ENCODE assay signal across 1 cellular context in the genomic region with DNA sequence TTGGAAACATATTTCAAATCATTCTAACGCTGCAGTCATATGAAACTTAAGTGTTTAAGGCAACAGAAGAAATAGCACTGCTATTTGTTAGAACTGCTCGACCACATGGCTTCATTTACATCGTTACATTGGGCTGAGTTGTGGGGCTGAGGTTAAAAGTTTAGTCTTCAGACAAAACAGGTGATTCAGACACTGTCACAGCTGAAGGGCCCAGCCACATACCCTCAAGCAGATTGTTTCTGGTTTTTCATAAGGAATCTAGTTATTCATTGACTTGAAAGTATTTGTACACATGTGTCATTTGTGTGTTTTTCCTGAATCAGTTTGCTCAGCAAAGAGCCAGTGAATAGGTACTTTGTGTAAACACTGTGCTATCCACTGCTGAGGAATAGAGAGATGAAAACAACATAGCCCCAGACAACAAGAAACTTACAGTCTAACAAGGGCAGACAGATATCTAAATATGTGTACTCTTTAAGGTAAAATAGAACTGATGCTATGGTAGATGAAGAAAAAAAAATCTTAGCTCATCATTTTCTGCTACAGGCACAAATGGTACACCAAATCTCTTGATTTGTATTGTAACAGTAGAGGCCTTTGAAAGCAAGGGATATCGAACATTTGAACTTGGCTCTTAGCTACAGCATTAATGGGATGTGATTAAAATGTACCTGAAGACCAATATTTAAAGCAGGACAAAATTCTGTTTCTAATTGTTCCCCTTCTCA.
TF ChIP-seq lines count a peak whose summit lies in the region.

No MANE protein-coding gene starts in this region.

TF ChIP-seq in HepG2, 621 proteins besides CTCF, POLR2A, EP300 and RAD21 (continued from another document and continues in another):
- TF ChIP-seq MYC (CRISPR knock-in tag; IDR thresholded peaks at IDR 0.05; ENCODE audit: borderline replicate concordance) = no peak
- TF ChIP-seq, protein P1, sequence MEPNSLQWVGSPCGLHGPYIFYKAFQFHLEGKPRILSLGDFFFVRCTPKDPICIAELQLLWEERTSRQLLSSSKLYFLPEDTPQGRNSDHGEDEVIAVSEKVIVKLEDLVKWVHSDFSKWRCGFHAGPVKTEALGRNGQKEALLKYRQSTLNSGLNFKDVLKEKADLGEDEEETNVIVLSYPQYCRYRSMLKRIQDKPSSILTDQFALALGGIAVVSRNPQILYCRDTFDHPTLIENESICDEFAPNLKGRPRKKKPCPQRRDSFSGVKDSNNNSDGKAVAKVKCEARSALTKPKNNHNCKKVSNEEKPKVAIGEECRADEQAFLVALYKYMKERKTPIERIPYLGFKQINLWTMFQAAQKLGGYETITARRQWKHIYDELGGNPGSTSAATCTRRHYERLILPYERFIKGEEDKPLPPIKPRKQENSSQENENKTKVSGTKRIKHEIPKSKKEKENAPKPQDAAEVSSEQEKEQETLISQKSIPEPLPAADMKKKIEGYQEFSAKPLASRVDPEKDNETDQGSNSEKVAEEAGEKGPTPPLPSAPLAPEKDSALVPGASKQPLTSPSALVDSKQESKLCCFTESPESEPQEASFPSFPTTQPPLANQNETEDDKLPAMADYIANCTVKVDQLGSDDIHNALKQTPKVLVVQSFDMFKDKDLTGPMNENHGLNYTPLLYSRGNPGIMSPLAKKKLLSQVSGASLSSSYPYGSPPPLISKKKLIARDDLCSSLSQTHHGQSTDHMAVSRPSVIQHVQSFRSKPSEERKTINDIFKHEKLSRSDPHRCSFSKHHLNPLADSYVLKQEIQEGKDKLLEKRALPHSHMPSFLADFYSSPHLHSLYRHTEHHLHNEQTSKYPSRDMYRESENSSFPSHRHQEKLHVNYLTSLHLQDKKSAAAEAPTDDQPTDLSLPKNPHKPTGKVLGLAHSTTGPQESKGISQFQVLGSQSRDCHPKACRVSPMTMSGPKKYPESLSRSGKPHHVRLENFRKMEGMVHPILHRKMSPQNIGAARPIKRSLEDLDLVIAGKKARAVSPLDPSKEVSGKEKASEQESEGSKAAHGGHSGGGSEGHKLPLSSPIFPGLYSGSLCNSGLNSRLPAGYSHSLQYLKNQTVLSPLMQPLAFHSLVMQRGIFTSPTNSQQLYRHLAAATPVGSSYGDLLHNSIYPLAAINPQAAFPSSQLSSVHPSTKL (CRISPR knock-in tag; IDR thresholded peaks at IDR 0.05) = peak; percentile 97
- TF ChIP-seq CREB1 (IDR thresholded peaks at IDR 0.05) = peak; percentile 63; the same call in 1 of the 2 replicates
- peak; percentile 81 for TF ChIP-seq CREB1 (CRISPR knock-in tag; IDR thresholded peaks at IDR 0.05)
- no peak for TF ChIP-seq KDM5A (IDR thresholded peaks at IDR 0.05; ENCODE audit: borderline replicate concordance, low read length)
- peak in 1 of 2 experiments; percentile 50; a peak in 2 of 4 replicates for TF ChIP-seq NR2F1 (CRISPR knock-in tag; IDR thresholded peaks at IDR 0.05)
- peak; percentile 98 for TF ChIP-seq FOSL2 (CRISPR knock-in tag; IDR thresholded peaks at IDR 0.05)
- peak; percentile 85 for TF ChIP-seq ELF3 (CRISPR knock-in tag; IDR thresholded peaks at IDR 0.05)
- TF ChIP-seq, protein P2, sequence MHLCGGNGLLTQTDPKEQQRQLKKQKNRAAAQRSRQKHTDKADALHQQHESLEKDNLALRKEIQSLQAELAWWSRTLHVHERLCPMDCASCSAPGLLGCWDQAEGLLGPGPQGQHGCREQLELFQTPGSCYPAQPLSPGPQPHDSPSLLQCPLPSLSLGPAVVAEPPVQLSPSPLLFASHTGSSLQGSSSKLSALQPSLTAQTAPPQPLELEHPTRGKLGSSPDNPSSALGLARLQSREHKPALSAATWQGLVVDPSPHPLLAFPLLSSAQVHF (CRISPR knock-in tag; IDR thresholded peaks at IDR 0.05) = no peak
- TF ChIP-seq, protein P3, sequence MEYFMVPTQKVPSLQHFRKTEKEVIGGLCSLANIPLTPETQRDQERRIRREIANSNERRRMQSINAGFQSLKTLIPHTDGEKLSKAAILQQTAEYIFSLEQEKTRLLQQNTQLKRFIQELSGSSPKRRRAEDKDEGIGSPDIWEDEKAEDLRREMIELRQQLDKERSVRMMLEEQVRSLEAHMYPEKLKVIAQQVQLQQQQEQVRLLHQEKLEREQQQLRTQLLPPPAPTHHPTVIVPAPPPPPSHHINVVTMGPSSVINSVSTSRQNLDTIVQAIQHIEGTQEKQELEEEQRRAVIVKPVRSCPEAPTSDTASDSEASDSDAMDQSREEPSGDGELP (IDR thresholded peaks at IDR 0.05; ENCODE audit: borderline replicate concordance, low read depth) = peak; percentile 97
- TF ChIP-seq, protein P4, sequence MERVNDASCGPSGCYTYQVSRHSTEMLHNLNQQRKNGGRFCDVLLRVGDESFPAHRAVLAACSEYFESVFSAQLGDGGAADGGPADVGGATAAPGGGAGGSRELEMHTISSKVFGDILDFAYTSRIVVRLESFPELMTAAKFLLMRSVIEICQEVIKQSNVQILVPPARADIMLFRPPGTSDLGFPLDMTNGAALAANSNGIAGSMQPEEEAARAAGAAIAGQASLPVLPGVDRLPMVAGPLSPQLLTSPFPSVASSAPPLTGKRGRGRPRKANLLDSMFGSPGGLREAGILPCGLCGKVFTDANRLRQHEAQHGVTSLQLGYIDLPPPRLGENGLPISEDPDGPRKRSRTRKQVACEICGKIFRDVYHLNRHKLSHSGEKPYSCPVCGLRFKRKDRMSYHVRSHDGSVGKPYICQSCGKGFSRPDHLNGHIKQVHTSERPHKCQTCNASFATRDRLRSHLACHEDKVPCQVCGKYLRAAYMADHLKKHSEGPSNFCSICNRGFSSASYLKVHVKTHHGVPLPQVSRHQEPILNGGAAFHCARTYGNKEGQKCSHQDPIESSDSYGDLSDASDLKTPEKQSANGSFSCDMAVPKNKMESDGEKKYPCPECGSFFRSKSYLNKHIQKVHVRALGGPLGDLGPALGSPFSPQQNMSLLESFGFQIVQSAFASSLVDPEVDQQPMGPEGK (CRISPR knock-in tag; IDR thresholded peaks at IDR 0.05) = peak; percentile 49; the same call in 1 of the 2 replicates
- TF ChIP-seq TEAD2 (CRISPR knock-in tag; IDR thresholded peaks at IDR 0.05) = no peak
- TF ChIP-seq SOX6 (IDR thresholded peaks at IDR 0.05) = no peak
- TF ChIP-seq SOX6 (CRISPR knock-in tag; IDR thresholded peaks at IDR 0.05) = peak; percentile 97
- TF ChIP-seq ZKSCAN8 (CRISPR knock-in tag; IDR thresholded peaks at IDR 0.05; ENCODE audit: borderline replicate concordance) = peak; percentile 89; the same call in 1 of the 2 replicates
- TF ChIP-seq TBX2 (CRISPR knock-in tag; IDR thresholded peaks at IDR 0.05; ENCODE audit: borderline replicate concordance) = peak; percentile 87
- TF ChIP-seq TEAD3 (CRISPR knock-in tag; optimal IDR thresholded peaks at IDR 0.05; ENCODE audit: borderline replicate concordance) = peak; percentile 94
- 0 out of 2 replicates have a peak, but pooled peaks have one; percentile 49 for TF ChIP-seq CBFB (CRISPR knock-in tag; IDR thresholded peaks at IDR 0.05)
- TF ChIP-seq, protein P5, sequence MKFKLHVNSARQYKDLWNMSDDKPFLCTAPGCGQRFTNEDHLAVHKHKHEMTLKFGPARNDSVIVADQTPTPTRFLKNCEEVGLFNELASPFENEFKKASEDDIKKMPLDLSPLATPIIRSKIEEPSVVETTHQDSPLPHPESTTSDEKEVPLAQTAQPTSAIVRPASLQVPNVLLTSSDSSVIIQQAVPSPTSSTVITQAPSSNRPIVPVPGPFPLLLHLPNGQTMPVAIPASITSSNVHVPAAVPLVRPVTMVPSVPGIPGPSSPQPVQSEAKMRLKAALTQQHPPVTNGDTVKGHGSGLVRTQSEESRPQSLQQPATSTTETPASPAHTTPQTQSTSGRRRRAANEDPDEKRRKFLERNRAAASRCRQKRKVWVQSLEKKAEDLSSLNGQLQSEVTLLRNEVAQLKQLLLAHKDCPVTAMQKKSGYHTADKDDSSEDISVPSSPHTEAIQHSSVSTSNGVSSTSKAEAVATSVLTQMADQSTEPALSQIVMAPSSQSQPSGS (CRISPR knock-in tag; IDR thresholded peaks at IDR 0.05) = peak; percentile 95
- no peak for TF ChIP-seq GABPA (IDR thresholded peaks at IDR 0.05; ENCODE audit: low read depth, low read length)
- TF ChIP-seq GABPA (CRISPR knock-in tag; IDR thresholded peaks at IDR 0.05; ENCODE audit: low read depth) = peak; percentile 27; the same call in 1 of the 2 replicates
- TF ChIP-seq SMAD9 (CRISPR knock-in tag; IDR thresholded peaks at IDR 0.05) = no peak
- no peak for TF ChIP-seq ZNF546 (CRISPR knock-in tag; conservative IDR thresholded peaks at IDR 0.05)
- TF ChIP-seq, protein P6, sequence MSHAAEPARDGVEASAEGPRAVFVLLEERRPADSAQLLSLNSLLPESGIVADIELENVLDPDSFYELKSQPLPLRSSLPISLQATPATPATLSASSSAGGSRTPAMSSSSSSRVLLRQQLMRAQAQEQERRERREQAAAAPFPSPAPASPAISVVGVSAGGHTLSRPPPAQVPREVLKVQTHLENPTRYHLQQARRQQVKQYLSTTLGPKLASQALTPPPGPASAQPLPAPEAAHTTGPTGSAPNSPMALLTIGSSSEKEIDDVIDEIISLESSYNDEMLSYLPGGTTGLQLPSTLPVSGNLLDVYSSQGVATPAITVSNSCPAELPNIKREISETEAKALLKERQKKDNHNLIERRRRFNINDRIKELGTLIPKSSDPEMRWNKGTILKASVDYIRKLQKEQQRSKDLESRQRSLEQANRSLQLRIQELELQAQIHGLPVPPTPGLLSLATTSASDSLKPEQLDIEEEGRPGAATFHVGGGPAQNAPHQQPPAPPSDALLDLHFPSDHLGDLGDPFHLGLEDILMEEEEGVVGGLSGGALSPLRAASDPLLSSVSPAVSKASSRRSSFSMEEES (CRISPR knock-in tag; IDR thresholded peaks at IDR 0.05) = peak; percentile 77; the same call in 1 of the 2 replicates
- TF ChIP-seq, protein P7, sequence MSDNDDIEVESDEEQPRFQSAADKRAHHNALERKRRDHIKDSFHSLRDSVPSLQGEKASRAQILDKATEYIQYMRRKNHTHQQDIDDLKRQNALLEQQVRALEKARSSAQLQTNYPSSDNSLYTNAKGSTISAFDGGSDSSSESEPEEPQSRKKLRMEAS (IDR thresholded peaks at IDR 0.05) = peak; percentile 78; the same call in 1 of the 2 replicates
- peak; percentile 97 for TF ChIP-seq HDAC2 (CRISPR knock-in tag; IDR thresholded peaks at IDR 0.05)
- peak; percentile 84 for TF ChIP-seq PPARG (CRISPR knock-in tag; conservative IDR thresholded peaks at IDR 0.05)
- TF ChIP-seq ISL2 (CRISPR knock-in tag; IDR thresholded peaks at IDR 0.05) = peak; percentile 95
- TF ChIP-seq, protein P8, sequence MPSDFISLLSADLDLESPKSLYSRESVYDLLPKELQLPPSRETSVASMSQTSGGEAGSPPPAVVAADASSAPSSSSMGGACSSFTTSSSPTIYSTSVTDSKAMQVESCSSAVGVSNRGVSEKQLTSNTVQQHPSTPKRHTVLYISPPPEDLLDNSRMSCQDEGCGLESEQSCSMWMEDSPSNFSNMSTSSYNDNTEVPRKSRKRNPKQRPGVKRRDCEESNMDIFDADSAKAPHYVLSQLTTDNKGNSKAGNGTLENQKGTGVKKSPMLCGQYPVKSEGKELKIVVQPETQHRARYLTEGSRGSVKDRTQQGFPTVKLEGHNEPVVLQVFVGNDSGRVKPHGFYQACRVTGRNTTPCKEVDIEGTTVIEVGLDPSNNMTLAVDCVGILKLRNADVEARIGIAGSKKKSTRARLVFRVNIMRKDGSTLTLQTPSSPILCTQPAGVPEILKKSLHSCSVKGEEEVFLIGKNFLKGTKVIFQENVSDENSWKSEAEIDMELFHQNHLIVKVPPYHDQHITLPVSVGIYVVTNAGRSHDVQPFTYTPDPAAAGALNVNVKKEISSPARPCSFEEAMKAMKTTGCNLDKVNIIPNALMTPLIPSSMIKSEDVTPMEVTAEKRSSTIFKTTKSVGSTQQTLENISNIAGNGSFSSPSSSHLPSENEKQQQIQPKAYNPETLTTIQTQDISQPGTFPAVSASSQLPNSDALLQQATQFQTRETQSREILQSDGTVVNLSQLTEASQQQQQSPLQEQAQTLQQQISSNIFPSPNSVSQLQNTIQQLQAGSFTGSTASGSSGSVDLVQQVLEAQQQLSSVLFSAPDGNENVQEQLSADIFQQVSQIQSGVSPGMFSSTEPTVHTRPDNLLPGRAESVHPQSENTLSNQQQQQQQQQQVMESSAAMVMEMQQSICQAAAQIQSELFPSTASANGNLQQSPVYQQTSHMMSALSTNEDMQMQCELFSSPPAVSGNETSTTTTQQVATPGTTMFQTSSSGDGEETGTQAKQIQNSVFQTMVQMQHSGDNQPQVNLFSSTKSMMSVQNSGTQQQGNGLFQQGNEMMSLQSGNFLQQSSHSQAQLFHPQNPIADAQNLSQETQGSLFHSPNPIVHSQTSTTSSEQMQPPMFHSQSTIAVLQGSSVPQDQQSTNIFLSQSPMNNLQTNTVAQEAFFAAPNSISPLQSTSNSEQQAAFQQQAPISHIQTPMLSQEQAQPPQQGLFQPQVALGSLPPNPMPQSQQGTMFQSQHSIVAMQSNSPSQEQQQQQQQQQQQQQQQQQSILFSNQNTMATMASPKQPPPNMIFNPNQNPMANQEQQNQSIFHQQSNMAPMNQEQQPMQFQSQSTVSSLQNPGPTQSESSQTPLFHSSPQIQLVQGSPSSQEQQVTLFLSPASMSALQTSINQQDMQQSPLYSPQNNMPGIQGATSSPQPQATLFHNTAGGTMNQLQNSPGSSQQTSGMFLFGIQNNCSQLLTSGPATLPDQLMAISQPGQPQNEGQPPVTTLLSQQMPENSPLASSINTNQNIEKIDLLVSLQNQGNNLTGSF (CRISPR knock-in tag; IDR thresholded peaks at IDR 0.05) = no peak
- no peak; the same call in 1 of the 2 replicates for TF ChIP-seq MBD4 (IDR thresholded peaks at IDR 0.05; ENCODE audit: borderline replicate concordance, low read length)
- 0 out of 2 replicates have a peak, but pooled peaks have one; percentile 25 for TF ChIP-seq ZNF205 (CRISPR knock-in tag; IDR thresholded peaks at IDR 0.05)
- peak; percentile 54; the same call in 1 of the 2 replicates for TF ChIP-seq ZNF12 (CRISPR knock-in tag; IDR thresholded peaks at IDR 0.05)
- peak; percentile 91 for TF ChIP-seq FOXK2 (IDR thresholded peaks at IDR 0.05)
- peak; percentile 87 for TF ChIP-seq ERF (CRISPR knock-in tag; IDR thresholded peaks at IDR 0.05)
- TF ChIP-seq ZKSCAN1 (IDR thresholded peaks at IDR 0.05; ENCODE audit: low read length) = no peak
- peak; percentile 57; the same call in 1 of the 2 replicates for TF ChIP-seq ELF4 (CRISPR knock-in tag; IDR thresholded peaks at IDR 0.05; ENCODE audit: borderline replicate concordance)
- TF ChIP-seq POGZ (CRISPR knock-in tag; IDR thresholded peaks at IDR 0.05) = peak; percentile 94
- peak; percentile 72 for TF ChIP-seq NR2F6 (IDR thresholded peaks at IDR 0.05)
- TF ChIP-seq NR2F6 (CRISPR knock-in tag; IDR thresholded peaks at IDR 0.05) = peak; percentile 77
- peak; percentile 96 for TF ChIP-seq SOX5 (CRISPR knock-in tag; IDR thresholded peaks at IDR 0.05; ENCODE audit: borderline replicate concordance)
